Comparison of ENCODE assay signal across 29 cellular contexts in the genomic region with DNA sequence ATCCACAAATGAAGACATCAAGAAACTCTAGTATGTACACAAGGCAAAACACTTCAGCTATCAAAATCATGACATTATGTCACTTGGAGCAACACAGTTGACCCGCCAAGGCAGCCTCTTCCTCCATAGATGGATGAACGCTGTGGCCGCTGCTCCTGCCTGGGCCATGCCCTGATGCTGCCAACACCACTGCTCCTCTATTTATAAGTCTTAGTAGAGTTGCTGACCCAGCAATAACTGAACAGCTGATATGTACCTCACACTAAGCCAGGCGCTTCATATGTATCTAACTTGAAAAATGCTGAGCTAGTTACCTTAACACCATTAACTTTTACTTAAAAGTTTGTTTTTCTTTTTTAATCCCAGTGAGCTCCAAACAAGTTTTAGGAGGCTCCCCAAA.
"Had no signal": no experiment of that assay in that cellular context is flagged by ENCODE, and none has a peak within 500 bp of the region (broad histone marks: within the 10 kb centered on the region; RNA-seq: fewer than 3 reads in every experiment).

No MANE protein-coding gene starts in this region.

- H3K27ac ChIP-seq: ascending aorta, body of pancreas had no signal

- FAIRE-seq: bronchial epithelial cell, RCC 7860, TTC549 had no signal

- H3K27me3 ChIP-seq: ascending aorta, body of pancreas had no signal

- DNase-seq: activated B cell treated with CpG ODN at 0.5 μM for 24 hours; activated CD4-positive, alpha-beta T cell treated with anti-CD3 and anti-CD28 coated beads for 1 hour; activated CD4-positive, alpha-beta T cell treated with anti-CD3 and anti-CD28 coated beads, Interleukin-2, amount 10 ng/mL, durations not matched to agents 24 days and 14 days; activated CD4-positive, alpha-beta T cell treated with anti-CD3 and anti-CD28 coated beads, Interleukin-2, amount 50 U/mL, for 48 hours; activated CD8-positive, alpha-beta memory T cell treated with anti-CD3 and anti-CD28 coated beads, Interleukin-2, amount 10 ng/mL, durations not matched to agents 7 days and 5 days; activated effector memory CD4-positive, alpha-beta T cell treated with Interleukin-2 at 50 U/mL for 16 hours; activated naive CD4-positive, alpha-beta T cell; activated naive CD8-positive, alpha-beta T cell treated with anti-CD3 and anti-CD28 coated beads, Interleukin-2, amount 50 U/mL, for 24 hours; activated T-cell treated with anti-CD3 and anti-CD28 coated beads, Interleukin-2, amount 50 U/mL, for 24 hours; amniotic stem cell; body of pancreas; Karpas-422; MM.1S; NCI-H1105; NCI-H1436; NCI-H1694 treated with DMSO at 0.1 percent for 48 hours; NCI-H2029 treated with DMSO at 0.1 percent for 48 hours; NCI-H345; NCI-H510A; NCI-H526 treated with DMSO at 0.1 percent for 48 hours; PC-3; SIG-M5; T-helper 17 cell; T-helper 9 cell had no signal

- ATAC-seq: activated CD8-positive, alpha-beta memory T cell treated with anti-CD3 and anti-CD28 coated beads, Interleukin-2, amount 10 ng/mL, durations not matched to agents 7 days and 5 days; activated naive CD4-positive, alpha-beta T cell treated with anti-CD3 and anti-CD28 coated beads, Interleukin-2, amount 50 U/mL, for 72 hours; activated naive CD8-positive, alpha-beta T cell treated with anti-CD3 and anti-CD28 coated beads, Interleukin-2, amount 50 U/mL, for 24 hours; body of pancreas; PC-3; T-helper 17 cell had no signal

- H3K4me3 ChIP-seq: ascending aorta, body of pancreas had no signal

- H3K4me1 ChIP-seq: ascending aorta had no signal

- H3K9me3 ChIP-seq: ascending aorta, body of pancreas had no signal
